Comparison of ENCODE assay signal across 9 cellular contexts in the genomic region with DNA sequence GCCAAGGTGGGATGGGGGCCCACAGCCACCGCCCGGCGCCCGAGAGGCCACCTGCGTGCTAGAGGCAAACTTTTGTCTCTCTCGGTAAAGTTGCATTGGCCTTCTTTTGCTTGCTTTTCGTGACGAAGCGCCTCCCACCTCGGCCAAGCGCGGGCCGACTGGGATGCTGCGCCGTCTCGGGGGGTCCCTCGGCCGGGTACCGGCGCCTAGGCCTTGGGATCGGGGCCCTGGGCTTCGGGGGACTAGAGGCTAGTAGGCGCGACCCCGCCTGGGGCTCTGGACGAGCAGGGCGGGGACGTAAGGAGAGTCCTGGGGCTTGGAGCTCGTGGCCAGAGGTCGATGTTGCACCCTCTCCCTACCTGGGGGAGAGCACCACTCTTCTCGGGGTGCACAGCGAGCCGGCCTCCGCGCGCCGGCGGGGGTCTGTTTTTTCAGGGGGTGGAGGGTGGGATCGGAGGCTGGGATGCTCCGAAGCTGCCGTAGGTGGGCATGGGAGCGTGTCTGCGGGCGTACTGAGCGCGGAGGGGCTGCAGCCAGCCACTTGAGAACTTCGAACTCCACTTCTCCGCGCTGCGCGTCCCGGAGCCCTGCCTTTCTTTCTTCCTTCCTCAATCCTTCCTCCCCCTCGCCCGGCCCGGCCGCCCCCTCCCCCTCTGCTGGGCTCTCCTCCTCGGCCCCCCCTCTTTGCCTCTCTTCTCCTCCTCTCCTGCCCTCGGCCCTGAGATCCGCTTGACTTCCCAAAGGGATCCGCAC. TPM values are rescaled to one million over a fixed set of nuclear protein-coding genes. Genes with fewer than 3 reads are reported as not detected.
DNase-seq lines count a peak whose midpoint lies in the region; ATAC-seq and TF ChIP-seq lines count a peak whose summit lies in the region.
"Had no signal": no experiment of that assay in that cellular context is flagged by ENCODE, and none has a peak within 500 bp of the region (broad histone marks: within the 10 kb centered on the region; RNA-seq: fewer than 3 reads in every experiment).

No MANE protein-coding gene starts in this region.

- peak overlapping the region; percentile 85 for H3K9ac ChIP-seq in adipocyte (ENCODE audit: low read length)

- peaks cover 0 to 1% of the 10 kb centered on the region in 2 donors for H3K36me3 Mint-ChIP-seq in CD14-positive monocyte

- H3K4me3 Mint-ChIP-seq in CD14-positive monocyte, result peak overlapping the region in 1 of 2 donors; percentile 80

- no peak for TF ChIP-seq CTCF in suprapubic skin (IDR thresholded peaks at IDR 0.05)
- no peak for TF ChIP-seq CTCF in CD14-positive monocyte (IDR thresholded peaks at IDR 0.05)

- H3K27me3 ChIP-seq in adipocyte (replicated peaks; ENCODE audit: control insufficient read depth, insufficient read depth, low read length), result no peaks in the 10 kb centered on the region
- H3K27me3 ChIP-seq in suprapubic skin, result peaks cover 52% of the 10 kb centered on the region

- ATAC-seq in GM21360 (IDR thresholded peaks at IDR 0.05; ENCODE audit: unreplicated experiment), result no peak

- H3K36me3 ChIP-seq in adipocyte (ENCODE audit: control insufficient read depth, insufficient read depth, low read length, severe bottlenecking) (no peaks in the 10 kb centered on the region), suprapubic skin (no peaks in the 10 kb centered on the region)
- H3K36me3 ChIP-seq: neutrophil had no signal

- H3K4me1 ChIP-seq in adipocyte (ENCODE audit: control insufficient read depth, insufficient read depth, low read length), result peaks cover 39% of the 10 kb centered on the region
- H3K4me1 ChIP-seq in suprapubic skin, result peaks cover 48% of the 10 kb centered on the region

- 1% methylated on average over 18 of the region's 60 CpGs for whole genome bisulfite sequencing in suprapubic skin

- intact Hi-C loops in CD14-positive monocyte (cut with micrococcal nuclease), result no loop called here

- peaks cover 4% of the 10 kb centered on the region for H3K4me1 Mint-ChIP-seq in CD14-positive monocyte

- H3K27me3 Mint-ChIP-seq in CD14-positive monocyte (ENCODE audit: low read depth in 3 of 3), result peaks cover 77 to 90% (median 78%) of the 10 kb centered on the region in 3 donors

- no peak for TF ChIP-seq POLR2A in suprapubic skin (IDR thresholded peaks at IDR 0.05)

- H3K27ac ChIP-seq in suprapubic skin, result peak overlapping the region; percentile 72
- H3K27ac ChIP-seq: neutrophil had no signal

- H3K27ac Mint-ChIP-seq in CD14-positive monocyte, result no peak overlapping the region

- DNase-seq in NCI-H1417 (lab: John Stamatoyannopoulos, UW) (peak in 2 of 3 experiments; percentile 62 to 69), NCI-H1417 treated with DMSO at 0.1 percent for 48 hours (lab: John Stamatoyannopoulos, UW) (no peak), adipocyte (ENCODE audit: low read depth) (peak; percentile 79), islet precursor cell (peak; percentile 77), suprapubic skin (ENCODE audit: low spot score in 2 of 2) (peak in 1 of 2 donors; percentile 75), CD14-positive monocyte (ENCODE audit: low spot score) (no peak)
- DNase-seq in effector CD8-positive, alpha-beta T cell (lab: John Stamatoyannopoulos, UW), result no peak

- H3K9me3 Mint-ChIP-seq in CD14-positive monocyte, result peaks cover 0 to 16% (median 0%) of the 10 kb centered on the region in 7 donors

- H3K9me3 ChIP-seq in adipocyte (ENCODE audit: control insufficient read depth, low read length), result no peaks in the 10 kb centered on the region
- H3K9me3 ChIP-seq in suprapubic skin, result no peaks in the 10 kb centered on the region
- H3K9me3 ChIP-seq: neutrophil had no signal

- peak overlapping the region; percentile 80 for H3K4me3 ChIP-seq in adipocyte (ENCODE audit: low read length)
- peak overlapping the region; percentile 64 for H3K4me3 ChIP-seq in suprapubic skin

- TF ChIP-seq EP300 in suprapubic skin (IDR thresholded peaks at IDR 0.05), result no peak

RNA-seq across cellular contexts. Expression of gene GLI2, which starts 0.7 kb away (rescaled TPM):
- 1 to 10 TPM; 1.9 to 7.9 (median 5.5) TPM for total RNA-seq in suprapubic skin
- not detected for polyA plus RNA-seq in CD14-positive monocyte

Comparison
In these comparisons a context has a peak if more than half of its experiments do, and no peak if none do; other contexts are left out.
1. DNase-seq: peak in NCI-H1417 (2 of 3), adipocyte (single experiment) and islet precursor cell (single experiment); none in NCI-H1417 treated with DMSO at 0.1 percent for 48 hours (single experiment), effector CD8-positive, alpha-beta T cell (single experiment) and CD14-positive monocyte (single experiment).